ENCODE assay signal across 35 cellular contexts in the genomic region with DNA sequence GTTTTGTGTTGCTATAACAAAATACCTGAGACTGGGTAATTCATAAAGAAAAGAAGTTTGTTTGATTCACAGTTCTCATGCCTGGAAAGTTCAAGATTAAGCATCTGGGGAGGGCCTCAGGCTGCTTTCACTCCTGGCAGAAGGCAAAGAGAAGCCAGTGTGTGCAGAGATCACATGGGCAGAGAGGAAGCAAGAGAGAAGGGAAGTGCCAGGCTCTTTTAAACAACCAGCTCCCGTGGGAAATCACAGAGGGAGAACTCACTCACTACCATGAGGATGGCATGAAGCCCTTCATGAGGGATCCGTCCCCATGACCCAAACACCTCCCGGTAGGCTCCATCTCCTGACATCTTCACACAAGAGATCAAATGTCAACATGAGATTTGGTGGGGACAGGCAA.
"Had no signal": no experiment of that assay in that cellular context is flagged by ENCODE, and none has a peak within 500 bp of the region (broad histone marks: within the 10 kb centered on the region; RNA-seq: fewer than 3 reads in every experiment).

No MANE protein-coding gene starts in this region.

- H3K27me3 ChIP-seq: adrenal gland, body of pancreas, esophagus squamous epithelium, pancreas, vagina had no signal

- H3K36me3 Mint-ChIP-seq: activated CD4-positive, alpha-beta memory T cell treated with anti-CD3 and anti-CD28 coated beads for 36 hours; mesothelial cell of epicardium; type B pancreatic cell had no signal

- H3K27me3 Mint-ChIP-seq: activated CD4-positive, alpha-beta memory T cell treated with anti-CD3 and anti-CD28 coated beads for 36 hours had no signal

- H3K9me3 Mint-ChIP-seq: activated CD4-positive, alpha-beta memory T cell treated with anti-CD3 and anti-CD28 coated beads for 36 hours; activated CD4-positive, alpha-beta T cell treated with anti-CD3 and anti-CD28 coated beads, Interleukin-2, amount 10 ng/mL, durations not matched to agents 24 days and 14 days; activated naive CD4-positive, alpha-beta T cell treated with anti-CD3 and anti-CD28 coated beads for 36 hours; activated naive CD8-positive, alpha-beta T cell treated with anti-CD3 and anti-CD28 coated beads for 36 hours; activated T-helper 1 cell treated with anti-CD3 and anti-CD28 coated beads, Interleukin-12 subunit alpha, Interleukin-12 subunit beta, Interleukin-2, Interleukin-4 antibody, amounts not matched to agents 30 ng/mL and 10 ng/mL and 1 ng/mL, durations not matched to agents 14 hours and 24 hours and 36 hours; mesothelial cell of epicardium; stimulated activated memory B cell treated with anti-CD40 and anti-IgM and Interleukin-4, amounts not matched to agents 10 μg/mL and 1 μg/mL and 100 μg/mL, for 72 hours; stimulated activated naive CD8-positive, alpha-beta T cell treated with anti-CD3 and anti-CD28 coated beads, Interleukin-15, amount 100 ng/mL, for 72 hours; type B pancreatic cell had no signal

- FAIRE-seq: colon, endometrium, frontal cortex, islet of Langerhans, pancreas had no signal

- H3K9me3 ChIP-seq: adrenal gland, body of pancreas, esophagus squamous epithelium, pancreas, psoas muscle, vagina had no signal

- H3K4me1 ChIP-seq: adrenal gland, body of pancreas, pancreas, psoas muscle, vagina had no signal

- H3K27ac ChIP-seq: adrenal gland, body of pancreas, epithelial cell of prostate, esophagus squamous epithelium, pancreas, psoas muscle, vagina had no signal

- H3K36me3 ChIP-seq: adrenal gland, esophagus squamous epithelium, pancreas, vagina had no signal

- H3K4me2 ChIP-seq: smooth muscle cell had no signal

- H3K4me3 ChIP-seq: adrenal gland, body of pancreas, esophagus squamous epithelium, pancreas, psoas muscle, smooth muscle cell, vagina had no signal

- H3K27ac Mint-ChIP-seq: activated CD4-positive, alpha-beta memory T cell treated with anti-CD3 and anti-CD28 coated beads for 36 hours; activated CD4-positive, alpha-beta T cell treated with anti-CD3 and anti-CD28 coated beads, Interleukin-2, amount 10 ng/mL, durations not matched to agents 24 days and 14 days; activated naive CD4-positive, alpha-beta T cell treated with anti-CD3 and anti-CD28 coated beads for 36 hours; activated naive CD8-positive, alpha-beta T cell treated with anti-CD3 and anti-CD28 coated beads for 36 hours; activated T-helper 1 cell treated with anti-CD3 and anti-CD28 coated beads, Interleukin-12 subunit alpha, Interleukin-12 subunit beta, Interleukin-2, Interleukin-4 antibody, amounts not matched to agents 30 ng/mL and 10 ng/mL and 1 ng/mL, durations not matched to agents 14 hours and 24 hours and 36 hours; mesothelial cell of epicardium; naive B cell; stimulated activated memory B cell treated with anti-CD40 and anti-IgM and Interleukin-4, amounts not matched to agents 10 μg/mL and 1 μg/mL and 100 μg/mL, for 72 hours; stimulated activated naive CD8-positive, alpha-beta T cell treated with anti-CD3 and anti-CD28 coated beads, Interleukin-15, amount 100 ng/mL, for 72 hours; type B pancreatic cell had no signal

- H3K4me3 Mint-ChIP-seq: activated CD4-positive, alpha-beta memory T cell treated with anti-CD3 and anti-CD28 coated beads for 36 hours; activated CD4-positive, alpha-beta T cell treated with anti-CD3 and anti-CD28 coated beads, Interleukin-2, amount 10 ng/mL, durations not matched to agents 24 days and 14 days; activated naive CD4-positive, alpha-beta T cell treated with anti-CD3 and anti-CD28 coated beads for 36 hours; activated naive CD8-positive, alpha-beta T cell treated with anti-CD3 and anti-CD28 coated beads for 36 hours; activated T-helper 1 cell treated with anti-CD3 and anti-CD28 coated beads, Interleukin-12 subunit alpha, Interleukin-12 subunit beta, Interleukin-2, Interleukin-4 antibody, amounts not matched to agents 30 ng/mL and 10 ng/mL and 1 ng/mL, durations not matched to agents 14 hours and 24 hours and 36 hours; mesothelial cell of epicardium; naive B cell; stimulated activated memory B cell treated with anti-CD40 and anti-IgM and Interleukin-4, amounts not matched to agents 10 μg/mL and 1 μg/mL and 100 μg/mL, for 72 hours; stimulated activated naive CD8-positive, alpha-beta T cell treated with anti-CD3 and anti-CD28 coated beads, Interleukin-15, amount 100 ng/mL, for 72 hours; type B pancreatic cell had no signal

- DNase-seq: activated CD4-positive, alpha-beta memory T cell treated with anti-CD3 and anti-CD28 coated beads for 36 hours; activated CD4-positive, alpha-beta T cell treated with anti-CD3 and anti-CD28 coated beads, Interleukin-2, amount 10 ng/mL, durations not matched to agents 24 days and 14 days; activated CD4-positive, CD25-positive, alpha-beta regulatory T cell treated with anti-CD3 and anti-CD28 coated beads, Interleukin-2, amount 50 U/mL, for 72 hours; activated CD8-positive, alpha-beta memory T cell treated with anti-CD3 and anti-CD28 coated beads, Interleukin-2, amount 50 U/mL, for 4 hours; activated effector memory CD4-positive, alpha-beta T cell treated with anti-CD3 and anti-CD28 coated beads, Interleukin-2, amount 50 U/mL, for 16 hours; activated naive CD4-positive, alpha-beta T cell treated with anti-CD3 and anti-CD28 coated beads for 36 hours; activated naive CD8-positive, alpha-beta T cell treated with anti-CD3 and anti-CD28 coated beads for 36 hours; activated T-cell treated with anti-CD3 and anti-CD28 coated beads, Interleukin-2, amount 50 U/mL, for 1 hour; adrenal gland; aorta; body of pancreas; dermis blood vessel endothelial cell; effector CD4-positive, alpha-beta T cell; esophagus squamous epithelium; left ventricle myocardium superior; mammary epithelial cell; naive B cell; pancreas; psoas muscle; stimulated activated CD4-positive, alpha-beta T cell treated with anti-CD3 and anti-CD28 coated beads, Interleukin-1b, Interleukin-23, amount 100 ng/mL, for 48 hours; stimulated activated CD4-positive, alpha-beta T cell treated with anti-CD3 and anti-CD28 coated beads, Interleukin-4, amount 100 ng/mL, for 4 hours; stimulated activated CD8-positive, alpha-beta memory T cell treated with anti-CD3 and anti-CD28 coated beads, Interleukin-4, amount 100 ng/mL, for 48 hours; stimulated activated naive CD8-positive, alpha-beta T cell treated with anti-CD3 and anti-CD28 coated beads, Interleukin-15, amount 100 ng/mL, for 72 hours; T1000 had no signal

- ATAC-seq: body of pancreas; left ventricle myocardium superior; psoas muscle; stimulated activated memory B cell treated with anti-CD40 and anti-IgM and Interleukin-4, amounts not matched to agents 10 μg/mL and 1 μg/mL and 100 μg/mL, for 72 hours; stimulated activated naive CD8-positive, alpha-beta T cell treated with anti-CD3 and anti-CD28 coated beads, Interleukin-15, amount 100 ng/mL, for 72 hours had no signal
